ENCODE assay signal across 11 cellular contexts in the genomic region with DNA sequence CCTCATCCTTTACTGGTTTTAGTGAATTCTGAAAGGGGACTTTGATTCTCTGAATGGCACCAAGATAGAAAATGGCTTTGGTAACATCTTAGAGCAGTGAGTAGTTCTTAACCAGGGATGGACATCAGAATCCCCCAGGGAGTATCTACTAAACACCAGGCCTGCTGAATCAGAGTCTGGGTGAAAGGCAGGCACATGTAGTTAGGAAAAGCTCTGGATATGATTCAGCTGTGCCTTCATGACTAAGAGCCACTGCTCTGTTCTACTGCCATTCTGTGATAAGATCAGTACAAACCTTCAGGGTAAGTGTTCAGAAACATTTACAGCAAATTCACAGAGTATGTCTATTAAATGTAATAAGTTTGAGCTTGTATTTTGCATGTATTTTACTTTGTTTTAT. TPM values are rescaled to one million over a fixed set of nuclear protein-coding genes. Genes with fewer than 3 reads are reported as not detected.
DNase-seq lines count a peak whose midpoint lies in the region; ATAC-seq and TF ChIP-seq lines count a peak whose summit lies in the region.
"Had no signal": no experiment of that assay in that cellular context is flagged by ENCODE, and none has a peak within 500 bp of the region (broad histone marks: within the 10 kb centered on the region; RNA-seq: fewer than 3 reads in every experiment).

No MANE protein-coding gene starts in this region.

- H3K9me3 ChIP-seq in MG63, result no peaks in the 10 kb centered on the region
- H3K9me3 ChIP-seq: SJSA1 had no signal

- no peaks in the 10 kb centered on the region for H3K36me3 ChIP-seq in MG63
- H3K36me3 ChIP-seq: SJSA1 had no signal

- H3K27me3 ChIP-seq in MG63, result no peaks in the 10 kb centered on the region
- H3K27me3 ChIP-seq: SJSA1 had no signal

- POLR2A ChIA-PET in HEK293T (lab: Yijun Ruan, JAX), result no interaction called here

- H3K4me3 ChIP-seq in MG63, result no peak overlapping the region
- H3K4me3 ChIP-seq: SJSA1 had no signal

- peak; percentile 96 for DNase-seq in EH (ENCODE audit: low read depth)
- DNase-seq in MG63, result peak; percentile 58
- peak; percentile 76 for DNase-seq in dermis blood vessel endothelial cell
- DNase-seq in lung microvascular endothelial cell (ENCODE audit: low read depth in 2 of 2), result peak; percentile 27 to 88
- DNase-seq in HEK293T (ENCODE audit: extremely low spot score), result no peak
- DNase-seq in HuH-7.5 (ENCODE audit: low spot score), result no peak
- no peak for DNase-seq in OCI-M2 (lab: John Stamatoyannopoulos, UW; ENCODE audit: unreplicated experiment)
- DNase-seq: activated T-cell treated with anti-CD3 and anti-CD28 coated beads, Interleukin-2, amount 50 U/mL, for 48 hours; NCI-H1930 had no signal

- CTCF ChIA-PET in HEK293T (lab: Yijun Ruan, JAX), result interaction anchor here (0.8 kb wide), 1 partner anchor 15 kb away, joined by 4 read pairs; no protein-coding TSS in a partner anchor

- ATAC-seq in GM21723 (IDR thresholded peaks at IDR 0.05; ENCODE audit: unreplicated experiment), result no peak

TF ChIP-seq in HEK293T, 16 proteins besides CTCF, POLR2A, EP300 and RAD21:
- TF ChIP-seq TARDBP (IDR thresholded peaks at IDR 0.05), result no peak
- TF ChIP-seq BHLHE40 (IDR thresholded peaks at IDR 0.05; ENCODE audit: borderline replicate concordance), result no peak
- no peak for TF ChIP-seq SP1 (IDR thresholded peaks at IDR 0.05)
- no peak for TF ChIP-seq CTBP1 (IDR thresholded peaks at IDR 0.05; ENCODE audit: borderline replicate concordance)
- no peak for TF ChIP-seq ZNF384 (IDR thresholded peaks at IDR 0.05)
- TF ChIP-seq L3MBTL2 (conservative IDR thresholded peaks at IDR 0.05), result no peak
- TF ChIP-seq PKNOX1 (IDR thresholded peaks at IDR 0.05), result no peak

RNA-seq across cellular contexts. Expression of gene B3GNT2, which starts 46.2 kb away (rescaled TPM):
- total RNA-seq in MG63 (2014; rRNA removed; shearing (Covaris generic); ENCODE audit: low replicate concordance), result 8.8 and 13.2 TPM in 2 replicates
- total RNA-seq in dermis blood vessel endothelial cell (30.8 and 31.8 TPM in 2 replicates), lung microvascular endothelial cell (15.9 and 17.3 TPM in 2 replicates)

Comparison
In these comparisons a context has a peak if more than half of its experiments do, and no peak if none do; other contexts are left out.
1. DNase-seq: peak in EH (single experiment), MG63 (single experiment), dermis blood vessel endothelial cell (single experiment) and lung microvascular endothelial cell (2 of 2); none in HEK293T (single experiment), HuH-7.5 (single experiment) and OCI-M2 (single experiment).